8 cellular contexts compared by ENCODE assay signal in the genomic region with DNA sequence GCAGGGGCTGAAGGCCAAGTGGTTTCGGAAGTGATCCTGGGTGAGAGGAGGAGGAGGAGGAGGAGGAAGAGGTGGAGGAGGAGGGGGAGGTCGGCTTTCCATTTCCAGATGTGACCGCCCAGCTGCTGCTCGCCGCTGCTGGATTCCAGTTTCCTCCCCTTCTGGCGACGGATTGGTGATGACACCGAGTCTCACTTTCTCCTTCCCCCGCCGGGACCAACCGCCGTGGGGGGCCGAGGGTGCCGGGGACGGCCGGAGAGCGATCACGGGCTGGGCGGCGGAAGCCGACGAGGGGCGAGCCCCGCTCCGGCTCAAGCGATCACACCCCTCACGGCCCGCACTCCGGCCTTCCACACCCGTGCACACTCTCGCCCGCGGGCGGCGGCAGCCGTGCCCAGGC. TPM values are rescaled to one million over a fixed set of nuclear protein-coding genes. Genes with fewer than 3 reads are reported as not detected.
A peak's percentile ranks its signal among the peaks of the same experiment; 100 is the strongest.
DNase-seq lines count a peak whose midpoint lies in the region; ATAC-seq, FAIRE-seq and TF ChIP-seq lines count a peak whose summit lies in the region.
"Not testable (repeated sequence)": the region's sequence is repeated elsewhere in the genome, so short reads cannot be mapped to it uniquely, and the experiment has no call there.

No MANE protein-coding gene starts in this region.

- H3K4me3 Mint-ChIP-seq in activated CD4-positive, alpha-beta T cell treated with anti-CD3 and anti-CD28 coated beads for 36 hours = peak overlapping the region; percentile 71
- peak overlapping the region; percentile 70 for H3K4me3 Mint-ChIP-seq in memory B cell

- H3K9me3 ChIP-seq in small intestine (ENCODE audit: control insufficient read depth, low read depth) = not testable (repeated sequence)

- not testable (repeated sequence) for H3K36me3 ChIP-seq in small intestine (ENCODE audit: control insufficient read depth in 2 of 2, insufficient read depth in 2 of 2, low read length in 2 of 2)

- 0 out of 2 replicates have a peak, but pooled peaks have one; percentile 7 for TF ChIP-seq CTCF in 22Rv1 (IDR thresholded peaks at IDR 0.05)
- not testable (repeated sequence) for TF ChIP-seq CTCF in GM13977 (IDR thresholded peaks at IDR 0.05; ENCODE audit: extremely low read depth, insufficient read depth, missing control alignments); fibroblast of villous mesenchyme (IDR thresholded peaks at IDR 0.05; ENCODE audit: insufficient read depth, low read depth, low read length)

- in situ Hi-C loops in GM13977 (cut with MboI; ENCODE audit: low pct_unique_long_range_greater_than_20kb, low sequenced_read_pairs, unreplicated experiment) = not testable (repeated sequence)

- H3K4me3 ChIP-seq in fibroblast of villous mesenchyme (ENCODE audit: low read depth, low read length) (peak overlapping the region; percentile 64), small intestine (ENCODE audit: low read depth in 1 of 2, low read length in 2 of 2) (peak overlapping the region in 1 of 2 donors; percentile 60)

- WGBS in small intestine, 3 donors = 0 to 1% (median 0%) methylated on average over 14 to 36 of the region's 36 CpGs

- not testable (repeated sequence) for FAIRE-seq in small intestine (lab: Jason Lieb, UNC)

- peak; percentile 70 for DNase-seq in GM13977 (ENCODE audit: low spot score)
- peak; percentile 5 for DNase-seq in NCI-H82 (lab: John Stamatoyannopoulos, UW)
- DNase-seq in activated CD4-positive, alpha-beta T cell treated with anti-CD3 and anti-CD28 coated beads for 36 hours = peak; percentile 68
- peak; percentile 58 for DNase-seq in astrocyte of the hippocampus (ENCODE audit: low read depth, low spot score)
- DNase-seq in fibroblast of villous mesenchyme (ENCODE audit: low read depth) = peak; percentile 27
- peak; percentile 39 to 66 for DNase-seq in memory B cell (ENCODE audit: low spot score in 2 of 2)
- peak; percentile 30 for DNase-seq in small intestine

- intact Hi-C loops in activated CD4-positive, alpha-beta T cell treated with anti-CD3 and anti-CD28 coated beads for 36 hours (cut with DNase I, micrococcal nuclease) = not testable (repeated sequence)

- not testable (repeated sequence) for H3K9me3 Mint-ChIP-seq in activated CD4-positive, alpha-beta T cell treated with anti-CD3 and anti-CD28 coated beads for 36 hours (ENCODE audit: low read depth); memory B cell

- peak overlapping the region; percentile 89 for H3K27ac Mint-ChIP-seq in activated CD4-positive, alpha-beta T cell treated with anti-CD3 and anti-CD28 coated beads for 36 hours
- H3K27ac Mint-ChIP-seq in memory B cell = peak overlapping the region; percentile 47

- H3K36me3 Mint-ChIP-seq in activated CD4-positive, alpha-beta T cell treated with anti-CD3 and anti-CD28 coated beads for 36 hours (ENCODE audit: low read depth); memory B cell: not testable (repeated sequence)

- POLR2A ChIA-PET in activated CD4-positive, alpha-beta T cell treated with anti-CD3 and anti-CD28 coated beads for 36 hours (lab: Charles Lee) = not testable (repeated sequence)

- not testable (repeated sequence) for H3K27ac ChIP-seq in 22Rv1
- H3K27ac ChIP-seq in small intestine (ENCODE audit: low read depth in 1 of 2, low read length in 1 of 2) = peak overlapping the region in 1 of 2 donors; percentile 82

- H3K27me3 ChIP-seq in small intestine (ENCODE audit: control insufficient read depth in 2 of 2, insufficient read depth in 2 of 2, low read length in 2 of 2) = not testable (repeated sequence)

- H3K4me1 ChIP-seq in small intestine (ENCODE audit: control insufficient read depth in 2 of 2, insufficient read depth in 1 of 2, low read depth in 1 of 2, low read length in 1 of 2) = not testable (repeated sequence)

- not testable (repeated sequence) for H3K27me3 Mint-ChIP-seq in activated CD4-positive, alpha-beta T cell treated with anti-CD3 and anti-CD28 coated beads for 36 hours; memory B cell

- CTCF ChIA-PET in activated CD4-positive, alpha-beta T cell treated with anti-CD3 and anti-CD28 coated beads for 36 hours (lab: Charles Lee) = not testable (repeated sequence)

- H3K4me1 Mint-ChIP-seq in activated CD4-positive, alpha-beta T cell treated with anti-CD3 and anti-CD28 coated beads for 36 hours; memory B cell: not testable (repeated sequence)

- not testable (repeated sequence) for ATAC-seq in activated CD4-positive, alpha-beta T cell treated with anti-CD3 and anti-CD28 coated beads for 36 hours; memory B cell (ENCODE audit: low read depth)

RNA-seq across cellular contexts. Expression of gene PPIAL4D, which starts 26.1 kb away (rescaled TPM):
- total RNA-seq in activated CD4-positive, alpha-beta T cell treated with anti-CD3 and anti-CD28 coated beads for 36 hours = not detected
- total RNA-seq in fibroblast of villous mesenchyme = not detected in 2 replicates
- polyA plus RNA-seq in small intestine = not detected

Comparison
In these comparisons a context has a peak if more than half of its experiments do, and no peak if none do; other contexts are left out.
1. DNase-seq: peak in every context shown above with its lines; median percentile 70 in GM13977; 68 in activated CD4-positive, alpha-beta T cell treated with anti-CD3 and anti-CD28 coated beads for 36 hours; 58 in astrocyte of the hippocampus; 52 in memory B cell; 30 in small intestine; 27 in fibroblast of villous mesenchyme; 5 in NCI-H82.